In the genomic region with DNA sequence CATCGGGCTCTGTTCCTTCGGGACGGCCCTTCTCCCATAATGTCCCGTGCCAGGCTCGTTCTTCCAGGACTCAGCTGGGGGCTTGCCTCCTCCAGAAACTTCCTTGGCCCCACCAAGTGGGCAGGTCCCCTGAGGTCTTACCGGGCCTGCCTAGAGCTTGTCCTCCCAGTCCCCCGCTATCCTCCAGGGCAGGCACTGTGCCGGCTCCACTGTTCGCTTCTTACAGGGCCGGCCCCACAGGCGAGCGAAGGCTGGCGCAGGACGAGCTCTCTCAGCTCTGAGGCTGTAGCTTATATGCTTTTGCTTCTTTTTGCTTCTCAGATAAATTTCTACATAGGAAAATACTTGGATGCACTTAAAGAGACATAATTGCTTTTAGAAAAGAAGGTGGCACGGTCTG, we compare ENCODE assay signal across 25 cellular contexts.
"Had no signal": no experiment of that assay in that cellular context is flagged by ENCODE, and none has a peak within 500 bp of the region (broad histone marks: within the 10 kb centered on the region; RNA-seq: fewer than 3 reads in every experiment).

No MANE protein-coding gene starts in this region.

- FAIRE-seq: pancreas, small intestine had no signal

- H3K4me3 ChIP-seq: neural progenitor cell, pancreas, prostate gland, right lobe of liver, sigmoid colon, suprapubic skin, testis, tibial artery, transverse colon, upper lobe of right lung, uterus had no signal

- H3K4me1 ChIP-seq: neural progenitor cell, pancreas, prostate gland, right lobe of liver, suprapubic skin, testis, upper lobe of right lung, uterus had no signal

- H3K4me2 ChIP-seq: neural progenitor cell had no signal

- H3K27ac ChIP-seq: neural progenitor cell, neutrophil, pancreas, prostate gland, right lobe of liver, sigmoid colon, suprapubic skin, testis, upper lobe of right lung, uterus had no signal

- H3K9ac ChIP-seq: neural progenitor cell had no signal

- H3K27me3 ChIP-seq: neural progenitor cell, neutrophil, pancreas, right lobe of liver, sigmoid colon, suprapubic skin, testis, tibial artery, transverse colon, upper lobe of right lung, uterus had no signal

- H3K9me3 ChIP-seq: neutrophil, pancreas, prostate gland, right lobe of liver, sigmoid colon, suprapubic skin, testis, tibial artery, transverse colon, upper lobe of right lung, uterus had no signal

- H3K36me3 ChIP-seq: neural progenitor cell, uterus had no signal

- H2AFZ ChIP-seq: neural progenitor cell had no signal

- ATAC-seq: naive thymus-derived CD4-positive, alpha-beta T cell; natural killer cell; pancreas; right lobe of liver; stimulated activated memory B cell treated with anti-CD40 and anti-IgM and Interleukin-4, amounts not matched to agents 10 μg/mL and 1 μg/mL and 100 μg/mL, for 72 hours; stimulated activated naive CD8-positive, alpha-beta T cell treated with anti-CD3 and anti-CD28 coated beads, Interleukin-15, amount 100 ng/mL, for 72 hours; stimulated activated naive CD8-positive, alpha-beta T cell treated with anti-CD3 and anti-CD28 coated beads, Interleukin-15, Interleukin-2, amounts not matched to agents 100 U/mL and 50 U/mL, for 24 hours; upper lobe of right lung had no signal

- DNase-seq: naive thymus-derived CD4-positive, alpha-beta T cell; natural killer cell; nucleus accumbens; right lobe of liver; sigmoid colon; small intestine; stimulated activated CD4-positive, alpha-beta T cell treated with anti-CD3 and anti-CD28 coated beads, Interleukin-15, amount 100 ng/mL, for 24 hours; stimulated activated CD4-positive, alpha-beta T cell treated with anti-CD3 and anti-CD28 coated beads, Interleukin-2, amount 100 ng/mL, for 24 hours; stimulated activated CD4-positive, alpha-beta T cell treated with anti-CD3 and anti-CD28 coated beads, Interleukin-2, amount 100 ng/mL, for 48 hours; stimulated activated CD4-positive, alpha-beta T cell treated with anti-CD3 and anti-CD28 coated beads, Interleukin-4, amount 100 ng/mL, for 24 hours; stimulated activated naive CD4-positive, alpha-beta T cell; stimulated activated naive CD8-positive, alpha-beta T cell treated with anti-CD3 and anti-CD28 coated beads, Interleukin-15, amount 100 ng/mL, for 72 hours; stimulated activated naive CD8-positive, alpha-beta T cell treated with anti-CD3 and anti-CD28 coated beads, Interleukin-15, Interleukin-2, amounts not matched to agents 100 U/mL and 50 U/mL, for 24 hours; substantia nigra; testis; tibial artery; transverse colon; upper lobe of right lung; uterus had no signal
